15 cellular contexts compared by ENCODE assay signal in the genomic region with DNA sequence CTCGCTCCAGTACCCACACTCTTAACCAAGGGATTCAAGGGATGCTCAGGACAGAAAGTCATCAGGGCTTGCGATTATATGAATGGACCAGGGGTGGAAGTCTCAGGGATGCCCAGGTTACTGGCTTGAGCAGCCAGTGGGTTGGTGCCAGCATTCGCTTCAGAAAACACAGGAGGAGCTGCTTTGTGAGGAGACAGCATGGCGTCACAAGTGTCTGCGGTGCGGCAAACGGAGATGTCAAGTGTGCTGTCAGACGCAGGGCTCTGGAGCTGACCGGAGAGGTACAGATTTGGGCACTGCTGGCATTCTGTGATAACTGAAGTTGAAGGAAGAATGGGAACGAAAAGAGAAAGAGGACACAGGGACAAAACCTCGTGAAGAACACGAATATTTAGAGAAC. TPM values are rescaled to one million over a fixed set of nuclear protein-coding genes. Genes with fewer than 3 reads are reported as not detected.
DNase-seq lines count a peak whose midpoint lies in the region; ATAC-seq and TF ChIP-seq lines count a peak whose summit lies in the region.
"Had no signal": no experiment of that assay in that cellular context is flagged by ENCODE, and none has a peak within 500 bp of the region (broad histone marks: within the 10 kb centered on the region; RNA-seq: fewer than 3 reads in every experiment).

No MANE protein-coding gene starts in this region.

- CTCF ChIA-PET in RWPE1 (lab: Yijun Ruan, JAX) = interaction anchor here (0.6 kb wide), 1 partner anchor 162 kb away, joined by 3 read pairs; no protein-coding TSS in a partner anchor

- no peak overlapping the region for H2BK15ac ChIP-seq in mesenchymal stem cell (ENCODE audit: low read depth, poor library complexity, severe bottlenecking)

- H3K4me1 ChIP-seq in mesenchymal stem cell (ENCODE audit: control insufficient read depth, insufficient read depth, low read depth, low read length) (peaks cover 15% of the 10 kb centered on the region), gastroesophageal sphincter (peaks cover 0 to 17% (median 5%) of the 10 kb centered on the region in 3 donors), sigmoid colon (peaks cover 0 to 9% (median 8%) of the 10 kb centered on the region in 4 donors)

- no peak for ATAC-seq in gastroesophageal sphincter
- ATAC-seq in GM19467 (IDR thresholded peaks at IDR 0.05; ENCODE audit: unreplicated experiment) = no peak
- ATAC-seq: CD8-positive, alpha-beta T cell; GM23338 had no signal

- no peak overlapping the region for H3K4ac ChIP-seq in mesenchymal stem cell (ENCODE audit: low read depth in 1 of 2, low read length in 2 of 2)

- H2AK5ac ChIP-seq in mesenchymal stem cell (ENCODE audit: low read length, severe bottlenecking) = peak overlapping the region; percentile 55

- intact Hi-C loops in sigmoid colon (cut with DNase I) = no loop called here

- no peak overlapping the region for H2BK12ac ChIP-seq in mesenchymal stem cell (ENCODE audit: low read length in 2 of 2)

- no peak overlapping the region for H2BK120ac ChIP-seq in mesenchymal stem cell (ENCODE audit: low read depth, low read length)

- H3K9ac ChIP-seq in mesenchymal stem cell (ENCODE audit: low read length) = no peak overlapping the region

- H3K27me3 ChIP-seq in mesenchymal stem cell (ENCODE audit: control insufficient read depth in 1 of 2, insufficient read depth in 1 of 2, low read length in 2 of 2) (peaks cover 0 to 19% of the 10 kb centered on the region in 2 experiments), gastroesophageal sphincter (peaks cover 63% of the 10 kb centered on the region), sigmoid colon (peaks cover 4 to 40% (median 18%) of the 10 kb centered on the region in 3 donors)
- H3K27me3 ChIP-seq: BE2C had no signal

- POLR2A ChIA-PET in RWPE1 (lab: Yijun Ruan, JAX; ENCODE audit: low non-redundant PET) = no interaction called here

- no peak overlapping the region for H4K8ac ChIP-seq in mesenchymal stem cell (ENCODE audit: low read length)

- H3K4me3 ChIP-seq in mesenchymal stem cell (ENCODE audit: insufficient read depth in 1 of 2, low read depth in 1 of 2, low read length in 2 of 2) = no peak overlapping the region
- H3K4me3 ChIP-seq in gastroesophageal sphincter = no peak overlapping the region
- H3K4me3 ChIP-seq in sigmoid colon = no peak overlapping the region
- H3K4me3 ChIP-seq: GM23338 had no signal

- no peak overlapping the region for H2BK5ac ChIP-seq in mesenchymal stem cell (ENCODE audit: low read depth, low read length, poor library complexity, severe bottlenecking)

- WGBS in mesenchymal stem cell = 97% methylated on average over 12 of the region's 12 CpGs
- 86 to 89% methylated on average over 4 to 10 of the region's 12 CpGs for WGBS in gastroesophageal sphincter (ENCODE audit: low coverage in 1 of 2), 2 donors
- WGBS in sigmoid colon, 2 donors = 95 to 96% methylated on average over 12 of the region's 12 CpGs

- DNase-seq in DMS79 treated with DMSO at 0.1 percent for 48 hours (lab: John Stamatoyannopoulos, UW) (peak; percentile 28), RWPE1 (ENCODE audit: low spot score) (no peak), mesenchymal stem cell (no peak), sigmoid colon (no peak), GM13976 (ENCODE audit: low spot score) (no peak)
- DNase-seq: CD8-positive, alpha-beta T cell; COR-L47; DMS153; GF-D8; H7 had no signal

- no peak overlapping the region for H3K4me2 ChIP-seq in mesenchymal stem cell (ENCODE audit: low read length, poor library complexity, severe bottlenecking)
- H3K4me2 ChIP-seq: GM23338 had no signal

- H3K14ac ChIP-seq in mesenchymal stem cell (ENCODE audit: low read length in 2 of 2) = no peak overlapping the region

- H3K79me1 ChIP-seq in mesenchymal stem cell (replicated peaks; ENCODE audit: low read length, poor library complexity, severe bottlenecking) = no peaks in the 10 kb centered on the region

- no peak overlapping the region for H3K18ac ChIP-seq in mesenchymal stem cell (ENCODE audit: low read depth in 1 of 2, low read length in 2 of 2)

- TF ChIP-seq EP300 in gastroesophageal sphincter (IDR thresholded peaks at IDR 0.05) (no peak), sigmoid colon (IDR thresholded peaks at IDR 0.05) (no peak)

- no peak overlapping the region for H3K23ac ChIP-seq in mesenchymal stem cell (ENCODE audit: low read length in 2 of 2)

- H3K36me3 ChIP-seq in mesenchymal stem cell (ENCODE audit: control insufficient read depth in 1 of 2, insufficient read depth in 2 of 2, low read depth in 1 of 2, low read length in 2 of 2) = no peaks in the 10 kb centered on the region
- H3K36me3 ChIP-seq in gastroesophageal sphincter = no peaks in the 10 kb centered on the region
- no peaks in the 10 kb centered on the region for H3K36me3 ChIP-seq in sigmoid colon
- H3K36me3 ChIP-seq: BE2C had no signal

- no peak overlapping the region for H2AFZ ChIP-seq in mesenchymal stem cell (ENCODE audit: low read depth, low read length)
- H2AFZ ChIP-seq: GM23338 had no signal

- in situ Hi-C loops in GM13976 (cut with MboI; ENCODE audit: low sequenced_read_pairs, unreplicated experiment) = no loop called here

- no peak for TF ChIP-seq CTCF in RWPE1 (conservative IDR thresholded peaks at IDR 0.05; ENCODE audit: low read depth)
- TF ChIP-seq CTCF in gastroesophageal sphincter (IDR thresholded peaks at IDR 0.05) = no peak
- no peak for TF ChIP-seq CTCF in sigmoid colon (IDR thresholded peaks at IDR 0.05)
- no peak for TF ChIP-seq CTCF in GM13976 (IDR thresholded peaks at IDR 0.05; ENCODE audit: borderline replicate concordance, control extremely low read depth, extremely low read depth, insufficient read depth, missing control alignments)

- H4K91ac ChIP-seq in mesenchymal stem cell (ENCODE audit: low read length) = peak overlapping the region; percentile 18

- TF ChIP-seq POLR2A in gastroesophageal sphincter (IDR thresholded peaks at IDR 0.05) (no peak), sigmoid colon (IDR thresholded peaks at IDR 0.05) (no peak)

- H3K27ac ChIP-seq in RWPE1 = peak overlapping the region; percentile 67
- no peak overlapping the region for H3K27ac ChIP-seq in mesenchymal stem cell (ENCODE audit: low read length, poor library complexity, severe bottlenecking)
- no peak overlapping the region for H3K27ac ChIP-seq in gastroesophageal sphincter
- no peak overlapping the region for H3K27ac ChIP-seq in sigmoid colon

- H3K9me3 ChIP-seq in mesenchymal stem cell (ENCODE audit: control insufficient read depth, low read length) (no peaks in the 10 kb centered on the region), gastroesophageal sphincter (no peaks in the 10 kb centered on the region), sigmoid colon (no peaks in the 10 kb centered on the region)
- H3K9me3 ChIP-seq: BE2C had no signal

RNA-seq across cellular contexts. Expression of a gene that starts 4.1 kb away (rescaled TPM):
- 0.04 TPM for polyA plus RNA-seq in mesenchymal stem cell (2013, experiment 1 of 2)
- 0.21 TPM for polyA plus RNA-seq in mesenchymal stem cell (2013, experiment 2 of 2)
- total RNA-seq in gastroesophageal sphincter (under 1 TPM in 1 of 4 donors, not detected in 3; 0.19 TPM), sigmoid colon (1 to 10 TPM in 2 of 4 donors, under 1 TPM in 2; 0.27 to 2.1 (median 1.0) TPM)
- under 1 TPM in 1 of 3 donors, not detected in 2; 0.09 TPM for polyA plus RNA-seq in sigmoid colon
- total RNA-seq: CD8-positive, alpha-beta T cell; GM23338 had no signal
- polyA plus RNA-seq: CD14-positive monocyte had no signal
